15 cellular contexts compared by ENCODE assay signal in the genomic region with DNA sequence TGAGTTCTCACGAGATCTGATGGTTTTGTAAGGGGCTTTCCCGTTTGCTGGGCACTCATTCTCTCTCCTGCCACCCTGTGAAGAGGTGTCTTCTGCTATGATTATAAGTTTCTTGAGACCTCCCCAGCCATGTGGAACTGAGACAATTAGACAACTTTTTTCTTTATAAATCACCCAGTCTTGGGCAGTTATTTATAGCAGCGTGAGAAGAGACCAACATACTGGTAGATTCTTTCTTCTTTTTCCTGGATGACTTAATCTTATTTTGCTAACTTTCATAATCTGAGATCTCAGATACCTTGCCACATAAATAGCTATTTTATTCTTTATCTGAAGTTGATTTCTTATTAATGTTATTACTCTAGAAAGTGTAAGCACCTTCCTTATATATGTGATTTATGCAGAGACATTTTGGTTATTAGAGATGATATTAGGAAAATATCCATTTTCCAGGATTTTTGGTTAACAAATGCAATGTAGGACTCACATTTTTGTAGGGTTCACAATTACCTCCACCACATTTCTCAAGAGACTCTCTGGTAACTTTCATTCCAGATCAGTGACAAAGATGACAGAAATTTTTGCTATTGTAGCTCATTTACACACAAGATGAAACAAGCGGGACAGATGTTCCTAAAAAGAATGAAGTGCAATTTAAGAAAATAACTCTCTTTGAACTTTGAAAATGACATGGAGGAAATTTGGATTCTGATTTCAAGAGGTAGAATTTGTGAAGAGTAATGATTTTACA.
"Had no signal": no experiment of that assay in that cellular context is flagged by ENCODE, and none has a peak within 500 bp of the region (broad histone marks: within the 10 kb centered on the region; RNA-seq: fewer than 3 reads in every experiment).

No MANE protein-coding gene starts in this region.

- DNase-seq: activated CD4-positive, alpha-beta T cell treated with anti-CD3 and anti-CD28 coated beads, Interleukin-2, amount 10 ng/mL, durations not matched to agents 7 days and 5 days; activated CD8-positive, alpha-beta T cell treated with anti-CD3 and anti-CD28 coated beads, Interleukin-2, amount 10 ng/mL, durations not matched to agents 7 days and 5 days; activated naive CD4-positive, alpha-beta T cell treated with anti-CD3 and anti-CD28 coated beads for 36 hours; activated T-cell treated with anti-CD3 and anti-CD28 coated beads, Interleukin-2, amount 50 U/mL, for 24 hours; central memory CD4-positive, alpha-beta T cell; colonic mucosa; left ventricle myocardium superior; naive B cell; stimulated activated CD4-positive, alpha-beta T cell treated with anti-CD3 and anti-CD28 coated beads, Interleukin-2, amount 100 ng/mL, for 24 hours; T-helper 9 cell; uterus had no signal

- H3K9me3 ChIP-seq: colonic mucosa, prostate gland, right atrium auricular region, tibial nerve, uterus had no signal

- ATAC-seq: activated CD8-positive, alpha-beta T cell treated with anti-CD3 and anti-CD28 coated beads, Interleukin-2, amount 10 ng/mL, durations not matched to agents 7 days and 5 days; left ventricle myocardium superior had no signal

- H3K27me3 ChIP-seq: colonic mucosa, neural progenitor cell, right atrium auricular region, tibial nerve, uterus had no signal

- H3K4me3 ChIP-seq: colonic mucosa, neural progenitor cell, prostate gland, right atrium auricular region, tibial nerve, uterus had no signal

- H3K27ac ChIP-seq: colonic mucosa, neural progenitor cell, prostate gland, right atrium auricular region, tibial nerve, uterus had no signal

- H3K4me1 ChIP-seq: colonic mucosa, prostate gland, uterus had no signal

- H3K36me3 ChIP-seq: colonic mucosa, neural progenitor cell, prostate gland, right atrium auricular region, tibial nerve, uterus had no signal
